ENCODE assay signal across 18 cellular contexts in genomic region chr12:130574402-130574801, GRCh38.
DNase-seq lines count a peak whose midpoint lies in the region; ATAC-seq and TF ChIP-seq lines count a peak whose summit lies in the region.
"Had no signal": no experiment of that assay in that cellular context is flagged by ENCODE, and none has a peak within 500 bp of the region (broad histone marks: within the 10 kb centered on the region; RNA-seq: fewer than 3 reads in every experiment).

No MANE protein-coding gene starts in this region.

- H2BK15ac ChIP-seq in neuronal stem cell (ENCODE audit: low read length): no peak overlapping the region

- H3K18ac ChIP-seq in neuronal stem cell (ENCODE audit: low read length): peak overlapping the region; percentile 60

- no peak overlapping the region for H3K4me2 ChIP-seq in neuronal stem cell (ENCODE audit: insufficient read depth, low read length, poor library complexity, severe bottlenecking)

- no peak overlapping the region for H2BK120ac ChIP-seq in neuronal stem cell (ENCODE audit: low read depth, low read length)

- ATAC-seq in GM18868 (IDR thresholded peaks at IDR 0.05; ENCODE audit: unreplicated experiment) (peak; percentile 47), HG03378 (IDR thresholded peaks at IDR 0.05; ENCODE audit: unreplicated experiment) (no peak), HG02938 (IDR thresholded peaks at IDR 0.05; ENCODE audit: unreplicated experiment) (no peak)
- ATAC-seq: T-cell had no signal

- H3K27me3 ChIP-seq in GM06990 (replicated peaks; ENCODE audit: control insufficient read depth, insufficient read depth, low read length) (no peaks in the 10 kb centered on the region), neuronal stem cell (ENCODE audit: control insufficient read depth in 3 of 3, insufficient read depth in 3 of 3, low read depth in 1 of 3, low read length in 3 of 3) (peaks cover 0 to 3% (median 0%) of the 10 kb centered on the region in 3 experiments)

- no peak overlapping the region for H3K14ac ChIP-seq in neuronal stem cell (ENCODE audit: low read length)

- DNase-seq in GM06990 (ENCODE audit: extremely low read depth, insufficient read length) (peak; percentile 26), neuronal stem cell (ENCODE audit: low spot score) (no peak), hepatic stellate cell (ENCODE audit: low spot score) (no peak)
- DNase-seq: CD8-positive, alpha-beta memory T cell; DMS153; KG1; NCI-H1048; NCI-H1417; NCI-H187; NCI-H2081 treated with DMSO at 0.1 percent for 48 hours; NCI-H2171; NCI-H748 treated with DMSO at 0.1 percent for 48 hours; SIG-M5; T-cell had no signal

- no peak overlapping the region for H3K4ac ChIP-seq in neuronal stem cell (ENCODE audit: low read length)

- no peak overlapping the region for H2AFZ ChIP-seq in neuronal stem cell (ENCODE audit: low read length)

- H4K91ac ChIP-seq in neuronal stem cell (ENCODE audit: low read depth, low read length, poor library complexity): no peak overlapping the region

- no peak overlapping the region for H2BK12ac ChIP-seq in neuronal stem cell (ENCODE audit: low read length)

- H2AK5ac ChIP-seq in neuronal stem cell (ENCODE audit: low read depth, low read length): no peak overlapping the region

- peak overlapping the region; percentile 69 for H3K23ac ChIP-seq in neuronal stem cell (ENCODE audit: low read depth, low read length, poor library complexity)

- H3K27ac ChIP-seq in angular gyrus (ENCODE audit: low read depth, low read length) (peak overlapping the region; percentile 29), neuronal stem cell (replicated peaks; ENCODE audit: low read length) (no peak overlapping the region)

- H3K9me3 ChIP-seq in neuronal stem cell (replicated peaks in 1 of 2; ENCODE audit: control insufficient read depth in 2 of 2, insufficient read depth in 1 of 2, low read depth in 1 of 2, low read length in 2 of 2): peaks cover 0 to 2% of the 10 kb centered on the region in 2 donors

- H3K36me3 ChIP-seq in GM06990 (ENCODE audit: control insufficient read depth, insufficient read depth, low read length): no peaks in the 10 kb centered on the region
- H3K36me3 ChIP-seq in neuronal stem cell (replicated peaks in 1 of 2; ENCODE audit: control insufficient read depth in 2 of 2, insufficient read depth in 2 of 2, low read length in 2 of 2): no peaks in the 10 kb centered on the region

- no peak for TF ChIP-seq CTCF in GM06990 (IDR thresholded peaks at IDR 0.05; ENCODE audit: insufficient read depth, low read length, poor library complexity, severe bottlenecking)

- H3K4me3 ChIP-seq in GM06990 (replicated peaks; ENCODE audit: low read depth, low read length) (no peak overlapping the region), neuronal stem cell (ENCODE audit: low read length in 2 of 2) (no peak overlapping the region)

- H4K8ac ChIP-seq in neuronal stem cell (ENCODE audit: low read depth, low read length): no peak overlapping the region

- no peak overlapping the region for H3K9ac ChIP-seq in neuronal stem cell (ENCODE audit: low read depth, low read length, poor library complexity)

- no peaks in the 10 kb centered on the region for H3K79me1 ChIP-seq in neuronal stem cell (ENCODE audit: low read depth, low read length)

- H3K4me1 ChIP-seq in neuronal stem cell (ENCODE audit: control insufficient read depth in 2 of 2, insufficient read depth in 1 of 2, low read depth in 1 of 2, low read length in 2 of 2): no peaks in the 10 kb centered on the region

- H2BK5ac ChIP-seq in neuronal stem cell (ENCODE audit: low read length): no peak overlapping the region

- WGBS in neuronal stem cell (ENCODE audit: extremely low coverage in 2 of 2, insufficient read length in 2 of 2, insufficient replicate concordance in 1 of 2), 2 donors: no CpG with 5 or more reads among the region's 6 CpGs
